ENCODE assay signal across 22 cellular contexts in the genomic region with DNA sequence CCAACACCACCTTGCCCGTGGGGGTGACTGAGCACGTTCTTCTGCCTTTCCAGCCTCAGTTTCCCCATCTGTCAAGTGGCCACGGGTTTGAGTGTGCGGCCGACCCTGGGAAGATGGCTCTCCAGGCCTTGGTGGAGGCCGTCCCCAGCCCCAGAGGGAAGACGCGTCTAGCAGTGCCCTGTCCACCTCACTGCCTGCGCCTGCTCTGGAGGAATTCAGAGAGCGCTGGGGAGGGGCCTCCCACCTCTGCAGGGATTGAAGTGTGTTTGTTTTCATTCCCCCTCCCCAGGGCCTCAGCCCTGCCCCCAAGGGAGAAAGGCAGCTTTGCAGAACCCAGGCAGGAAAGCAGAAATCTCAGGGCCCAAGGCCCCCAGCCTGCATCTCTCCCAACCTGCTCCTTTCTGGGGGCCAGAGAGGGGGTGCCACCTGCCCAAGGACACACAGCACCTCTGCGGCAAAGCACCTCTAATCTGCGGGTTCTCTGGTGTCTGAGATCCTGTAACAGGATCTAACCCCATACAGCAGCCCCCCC.
DNase-seq lines count a peak whose midpoint lies in the region; ATAC-seq, FAIRE-seq and TF ChIP-seq lines count a peak whose summit lies in the region.
"Had no signal": no experiment of that assay in that cellular context is flagged by ENCODE, and none has a peak within 500 bp of the region (broad histone marks: within the 10 kb centered on the region; RNA-seq: fewer than 3 reads in every experiment).

No MANE protein-coding gene starts in this region.

- no peak for FAIRE-seq in H1 (lab: Jason Lieb, UNC)

- CTCF ChIA-PET in SK-N-SH (lab: Yijun Ruan, JAX) = interaction anchor here (0.9 to 2.2 kb wide), 12 partner anchors 7 to 148 kb away, joined by 3 to 8 read pairs (median 4); no protein-coding TSS in a partner anchor
- CTCF ChIA-PET in H1 (lab: Charles Lee; ENCODE audit: partially characterized antibody) = interaction anchor here (0.7 to 1.7 kb wide), 17 partner anchors 13 to 396 kb away, joined by 3 to 11 read pairs (median 4); no protein-coding TSS in a partner anchor

- H3K9me2 ChIP-seq in SK-N-SH = no peaks in the 10 kb centered on the region

- no peak overlapping the region; the same call in 1 of the 2 replicates for H2AK5ac ChIP-seq in H1 (ENCODE audit: low read depth, low read length)

- no peak overlapping the region for H4K8ac ChIP-seq in H1 (ENCODE audit: extremely low read depth, insufficient read depth, low read length)

- TF ChIP-seq EP300 in SK-N-SH (IDR thresholded peaks at IDR 0.05; ENCODE audit: borderline replicate concordance in 1 of 2, low read depth in 1 of 2, low read length in 1 of 2) (no peak), H1 (IDR thresholded peaks at IDR 0.05; ENCODE audit: borderline replicate concordance in 1 of 2, low read depth in 2 of 2, low read length in 2 of 2) (no peak)

- no peak overlapping the region for H2BK20ac ChIP-seq in H1 (ENCODE audit: low read length)

- H3K36me3 Mint-ChIP-seq in neural progenitor cell = no peaks in the 10 kb centered on the region
- H3K36me3 Mint-ChIP-seq: activated naive CD8-positive, alpha-beta T cell had no signal

- no peak overlapping the region for H3K4me2 ChIP-seq in SK-N-SH
- H3K4me2 ChIP-seq in H1 (ENCODE audit: insufficient read depth in 1 of 2, low read depth in 2 of 2, low read length in 2 of 2) = peak overlapping the region; percentile 41 to 53; a peak in 3 of 4 replicates
- H3K4me2 ChIP-seq in neural progenitor cell = peak overlapping the region; percentile 77

- POLR2A ChIA-PET in SK-N-SH (lab: Yijun Ruan, JAX) = no interaction called here
- POLR2A ChIA-PET in H1 (lab: Charles Lee; ENCODE audit: partially characterized antibody) = interaction anchor here (1.0 kb wide), 1 partner anchor 13 kb away, joined by 3 read pairs; no protein-coding TSS in a partner anchor

- H3K79me2 ChIP-seq in SK-N-SH (ENCODE audit: insufficient read depth) (no peaks in the 10 kb centered on the region), H1 (ENCODE audit: control insufficient read depth in 1 of 2, insufficient read depth in 2 of 2, low read length in 2 of 2) (no peaks in the 10 kb centered on the region), neural progenitor cell (ENCODE audit: low read depth) (no peaks in the 10 kb centered on the region)

- H4K91ac ChIP-seq in H1 (replicated peaks; ENCODE audit: insufficient read length, low read length) = no peak overlapping the region

- no peak overlapping the region for H2BK15ac ChIP-seq in H1 (ENCODE audit: low read length)

- H3K36me3 ChIP-seq in SK-N-SH (replicated peaks in 1 of 2; ENCODE audit: control insufficient read depth in 1 of 2, insufficient read depth in 2 of 2, low read length in 1 of 2) = no peaks in the 10 kb centered on the region
- H3K36me3 ChIP-seq in HUES64 (ENCODE audit: insufficient read depth, low read length) = no peaks in the 10 kb centered on the region
- H3K36me3 ChIP-seq in H1 (ENCODE audit: control insufficient read depth in 2 of 4, insufficient read depth in 4 of 4, low read length in 3 of 4) = no peaks in the 10 kb centered on the region
- H3K36me3 ChIP-seq in neural progenitor cell = no peaks in the 10 kb centered on the region
- no peaks in the 10 kb centered on the region for H3K36me3 ChIP-seq in ascending aorta
- H3K36me3 ChIP-seq: heart left ventricle, thyroid gland had no signal

- no peak for TF ChIP-seq POLR2A in H1 (IDR thresholded peaks at IDR 0.05; ENCODE audit: control extremely low read depth in 1 of 2, low read depth in 2 of 2, low read length in 2 of 2)

- ATAC-seq in SK-N-SH treated with all-trans-retinoic acid at 6 μM for 48 hours = no peak
- no peak for ATAC-seq in HG03175 (IDR thresholded peaks at IDR 0.05; ENCODE audit: unreplicated experiment)
- ATAC-seq: heart left ventricle, left lobe of liver had no signal

- H2AFZ ChIP-seq in SK-N-SH (ENCODE audit: low read depth) = no peak overlapping the region
- no peak overlapping the region for H2AFZ ChIP-seq in H1 (ENCODE audit: low read length)
- H2AFZ ChIP-seq in neural progenitor cell (replicated peaks) = no peak overlapping the region

- H3K27me3 Mint-ChIP-seq in neural progenitor cell (ENCODE audit: insufficient read depth, low read depth) = peaks cover 39% of the 10 kb centered on the region

- H3K23me2 ChIP-seq in H1 (ENCODE audit: low read depth, low read length) = peaks cover 2% of the 10 kb centered on the region; the same call in 1 of the 2 replicates

- no peak overlapping the region for H2BK120ac ChIP-seq in H1 (replicated peaks; ENCODE audit: low read depth, low read length)

- 20% methylated on average over 10 of the region's 12 CpGs for WGBS in SK-N-SH (ENCODE audit: low lambda C conversion rate)
- 47% methylated on average over 12 of the region's 12 CpGs for WGBS in HUES64
- WGBS in H1 (ENCODE audit: extremely low coverage in 1 of 2, insufficient coverage in 1 of 2, insufficient read length in 1 of 2, insufficient replicate concordance in 2 of 2, low coverage in 1 of 2, low lambda C conversion rate in 2 of 2, missing lambda C conversion rate in 1 of 2), 2 experiments = 80% methylated on average over 5 of the region's 12 CpGs; no CpG with 5 or more reads in 1 of the 2 experiments

- H3K4me3 Mint-ChIP-seq in neural progenitor cell = peak overlapping the region; percentile 22
- H3K4me3 Mint-ChIP-seq: stimulated activated naive CD8-positive, alpha-beta T cell treated with anti-CD3 and anti-CD28 coated beads, Interleukin-15, Interleukin-2, amounts not matched to agents 100 ng/mL and 50 ng/mL, for 24 hours had no signal

- intact Hi-C loops in ascending aorta (cut with DNase I) = no loop called here

- H3K9me3 Mint-ChIP-seq in neural progenitor cell = no peaks in the 10 kb centered on the region
- H3K9me3 Mint-ChIP-seq: activated T-helper 2 cell treated with anti-CD3 and anti-CD28 coated beads, Interferon-gamma antibody, Interleukin-2, Interleukin-4, amounts not matched to agents 10 μg/mL and 5 μg/mL and 100 μg/mL, durations not matched to agents 14 hours and 24 hours and 36 hours; effector memory CD8-positive, alpha-beta T cell; stimulated activated naive CD8-positive, alpha-beta T cell treated with anti-CD3 and anti-CD28 coated beads, Interleukin-15, Interleukin-2, amounts not matched to agents 100 ng/mL and 50 ng/mL, for 24 hours had no signal

- TF ChIP-seq CTCF in SK-N-SH (IDR thresholded peaks at IDR 0.05) (no peak), H1 (IDR thresholded peaks at IDR 0.05; ENCODE audit: control extremely low read depth in 1 of 3, insufficient read depth in 1 of 3, low read depth in 1 of 3, low read length in 3 of 3) (no peak), neural progenitor cell (IDR thresholded peaks at IDR 0.05) (no peak), ascending aorta (IDR thresholded peaks at IDR 0.05) (no peak)

- H3K27me3 ChIP-seq in SK-N-SH (ENCODE audit: insufficient read depth) = peaks cover 98% of the 10 kb centered on the region
- H3K27me3 ChIP-seq in HUES64 (ENCODE audit: insufficient read depth, low read length) = peaks cover 40% of the 10 kb centered on the region
- peaks cover 0 to 25% (median 17%) of the 10 kb centered on the region in 4 experiments; a peak in 5 of 7 replicates for H3K27me3 ChIP-seq in H1 (replicated peaks in 1 of 4; ENCODE audit: control insufficient read depth in 3 of 4, extremely low read depth in 1 of 4, insufficient read depth in 3 of 4, low read length in 3 of 4)
- H3K27me3 ChIP-seq in neural progenitor cell = peaks cover 82% of the 10 kb centered on the region
- H3K27me3 ChIP-seq in ascending aorta = peaks cover 17% of the 10 kb centered on the region

- H3K9me3 ChIP-seq in SK-N-SH (no peaks in the 10 kb centered on the region), HUES64 (ENCODE audit: insufficient read depth, low read depth, low read length) (no peaks in the 10 kb centered on the region), H1 (ENCODE audit: insufficient read depth in 2 of 2, low read depth in 1 of 2, low read length in 1 of 2) (no peaks in the 10 kb centered on the region), neural progenitor cell (ENCODE audit: low read depth) (no peaks in the 10 kb centered on the region), ascending aorta (no peaks in the 10 kb centered on the region)
- H3K9me3 ChIP-seq: thyroid gland had no signal

- no peak overlapping the region for H3K27ac Mint-ChIP-seq in neural progenitor cell
- H3K27ac Mint-ChIP-seq: activated naive CD8-positive, alpha-beta T cell; activated T-helper 2 cell treated with anti-CD3 and anti-CD28 coated beads, Interferon-gamma antibody, Interleukin-2, Interleukin-4, amounts not matched to agents 10 μg/mL and 5 μg/mL and 100 μg/mL, durations not matched to agents 14 hours and 24 hours and 36 hours; effector memory CD8-positive, alpha-beta T cell; stimulated activated naive CD8-positive, alpha-beta T cell treated with anti-CD3 and anti-CD28 coated beads, Interleukin-15, Interleukin-2, amounts not matched to agents 100 ng/mL and 50 ng/mL, for 24 hours had no signal

- TF ChIP-seq RAD21 in SK-N-SH (IDR thresholded peaks at IDR 0.05; ENCODE audit: low read length) (no peak), H1 (IDR thresholded peaks at IDR 0.05 in 1 of 2, conservative IDR thresholded peaks at IDR 0.05 in 1 of 2; ENCODE audit: low read depth in 2 of 2, low read length in 2 of 2) (no peak)

- no peak overlapping the region for H2BK5ac ChIP-seq in H1 (ENCODE audit: low read depth, low read length)

- no peaks in the 10 kb centered on the region for H3K79me1 ChIP-seq in H1 (ENCODE audit: low read depth, low read length)

- no peak overlapping the region for H3K56ac ChIP-seq in H1 (replicated peaks; ENCODE audit: insufficient read length, low read depth, low read length)

- H3K18ac ChIP-seq in H1 (ENCODE audit: extremely low read depth, low read length) = no peak overlapping the region; the same call in 1 of the 2 replicates

- H3K4me3 ChIP-seq in SK-N-SH (ENCODE audit: low read depth in 2 of 2, low read length in 1 of 2) = no peak overlapping the region
- H3K4me3 ChIP-seq in HUES64 (ENCODE audit: low read length) = peak overlapping the region; percentile 43; the same call in 1 of the 2 replicates
- peak overlapping the region in 1 of 4 experiments; percentile 54; a peak in 2 of 8 replicates for H3K4me3 ChIP-seq in H1 (ENCODE audit: extremely low read depth in 1 of 4, insufficient read depth in 2 of 4, low read depth in 3 of 4, low read length in 4 of 4)
- H3K4me3 ChIP-seq in neural progenitor cell = peak overlapping the region; percentile 34
- H3K4me3 ChIP-seq in ascending aorta = no peak overlapping the region
- H3K4me3 ChIP-seq: heart left ventricle, thyroid gland had no signal

- H4K20me1 ChIP-seq in SK-N-SH (ENCODE audit: insufficient read depth) = peaks cover 10% of the 10 kb centered on the region; the same call in 1 of the 2 replicates
- H4K20me1 ChIP-seq in H1 (replicated peaks in 1 of 2; ENCODE audit: control insufficient read depth in 1 of 2, insufficient read depth in 2 of 2, low read length in 2 of 2) = no peaks in the 10 kb centered on the region
- H4K20me1 ChIP-seq in neural progenitor cell (ENCODE audit: low read depth) = peaks cover 9% of the 10 kb centered on the region

- H3K9ac ChIP-seq in SK-N-SH = no peak overlapping the region
- H3K9ac ChIP-seq in HUES64 (ENCODE audit: low read depth, low read length) = no peak overlapping the region
- no peak overlapping the region for H3K9ac ChIP-seq in H1 (replicated peaks in 1 of 4; ENCODE audit: extremely low read depth in 1 of 4, low read depth in 3 of 4, low read length in 3 of 4)
- no peak overlapping the region for H3K9ac ChIP-seq in neural progenitor cell

- H3K4ac ChIP-seq in H1 (replicated peaks; ENCODE audit: insufficient read length, low read depth, low read length) = no peak overlapping the region

- H3K27ac ChIP-seq in SK-N-SH (ENCODE audit: low read depth in 2 of 2, low read length in 1 of 2) = no peak overlapping the region
- H3K27ac ChIP-seq in HUES64 (ENCODE audit: low read depth, low read length) = no peak overlapping the region
- no peak overlapping the region for H3K27ac ChIP-seq in H1 (ENCODE audit: low read depth, low read length)
- no peak overlapping the region for H3K27ac ChIP-seq in neural progenitor cell
- no peak overlapping the region for H3K27ac ChIP-seq in ascending aorta
- H3K27ac ChIP-seq: coronary artery, heart left ventricle, thyroid gland had no signal

- no peak overlapping the region for H3K23ac ChIP-seq in H1 (ENCODE audit: insufficient read length)

- peaks cover 8% of the 10 kb centered on the region for H3F3A ChIP-seq in SK-N-SH (replicated peaks; ENCODE audit: insufficient read depth)
- peaks cover 11% of the 10 kb centered on the region for H3F3A ChIP-seq in neural progenitor cell (ENCODE audit: low read depth)

- no peak overlapping the region for H3K14ac ChIP-seq in H1 (ENCODE audit: insufficient read length)

- no peak overlapping the region; the same call in 1 of the 2 replicates for H2BK12ac ChIP-seq in H1 (ENCODE audit: low read depth, low read length)

- H3K4me1 Mint-ChIP-seq in neural progenitor cell = peaks cover 12% of the 10 kb centered on the region

- DNase-seq in SK-N-SH (peak; percentile 48), H1 (ENCODE audit: low read depth in 1 of 2, low spot score in 2 of 2) (no peak), neural progenitor cell (ENCODE audit: low spot score) (peak; percentile 53), pons (ENCODE audit: low spot score) (no peak), ascending aorta (ENCODE audit: low spot score in 2 of 2) (no peak)
- DNase-seq: 8988T; DMS53; effector memory CD8-positive, alpha-beta T cell; HCEC 1CT; Kasumi-1; NCI-H2107; occipital lobe; thyroid gland had no signal

- no peaks in the 10 kb centered on the region for H3K4me1 ChIP-seq in SK-N-SH (ENCODE audit: control insufficient read depth in 1 of 2, insufficient read depth in 2 of 2, low read depth in 1 of 2, low read length in 1 of 2)
- H3K4me1 ChIP-seq in HUES64 (ENCODE audit: insufficient read depth, low read length) = no peaks in the 10 kb centered on the region
- peaks cover 0 to 13% (median 7%) of the 10 kb centered on the region in 4 experiments; a peak in 5 of 7 replicates for H3K4me1 ChIP-seq in H1 (replicated peaks in 1 of 4; ENCODE audit: control insufficient read depth in 3 of 4, insufficient read depth in 4 of 4, low read length in 3 of 4)
- H3K4me1 ChIP-seq in neural progenitor cell = peaks cover 9% of the 10 kb centered on the region
- no peaks in the 10 kb centered on the region for H3K4me1 ChIP-seq in ascending aorta
- H3K4me1 ChIP-seq: thyroid gland had no signal

- H4K5ac ChIP-seq in H1 (ENCODE audit: insufficient read length, low read depth, low read length) = no peak overlapping the region

Comparison
In these comparisons a context has a peak if more than half of its experiments do, and no peak if none do; other contexts are left out.
1. DNase-seq: peak in SK-N-SH (single experiment) and neural progenitor cell (single experiment); none in H1 (0 of 2), pons (single experiment) and ascending aorta (0 of 2).
2. H3K4me3 ChIP-seq: peak in HUES64 (single experiment) and neural progenitor cell (single experiment); none in SK-N-SH (0 of 2) and ascending aorta (0 of 2).